Comparison of ENCODE assay signal across 11 cellular contexts in genomic region chr16:19872179-19872863, GRCh38.
"Had no signal": no experiment of that assay in that cellular context is flagged by ENCODE, and none has a peak within 500 bp of the region (broad histone marks: within the 10 kb centered on the region; RNA-seq: fewer than 3 reads in every experiment).

No MANE protein-coding gene starts in this region.

- DNase-seq: activated CD4-positive, alpha-beta T cell treated with anti-CD3 and anti-CD28 coated beads, Interleukin-2, amount 10 ng/mL, durations not matched to agents 7 days and 5 days; activated CD4-positive, CD25-positive, alpha-beta regulatory T cell; activated naive CD4-positive, alpha-beta T cell treated with anti-CD3 and anti-CD28 coated beads, Interleukin-2, amount 10 ng/mL, durations not matched to agents 7 days and 5 days; cerebellar nuclear complex; heart left ventricle; left ventricle myocardium superior; stimulated activated CD4-positive, alpha-beta T cell treated with anti-CD3 and anti-CD28 coated beads, Interleukin-12 subunit alpha, Interleukin-12 subunit beta, amount 100 ng/mL, for 4 hours; stimulated activated CD4-positive, alpha-beta T cell treated with anti-CD3 and anti-CD28 coated beads, Interleukin-2, amount 100 ng/mL, for 48 hours; stimulated activated naive CD8-positive, alpha-beta T cell treated with anti-CD3 and anti-CD28 coated beads, Interleukin-15, Interleukin-2, amounts not matched to agents 100 U/mL and 50 U/mL, for 24 hours; T-helper 17 cell had no signal

- ATAC-seq: esophagus mucosa; heart left ventricle; left ventricle myocardium superior; stimulated activated naive CD8-positive, alpha-beta T cell treated with anti-CD3 and anti-CD28 coated beads, Interleukin-15, Interleukin-2, amounts not matched to agents 100 U/mL and 50 U/mL, for 24 hours; T-helper 17 cell had no signal
